Comparison of ENCODE assay signal across 21 cellular contexts in genomic region chr1:50940291-50940690, GRCh38. TPM values are rescaled to one million over a fixed set of nuclear protein-coding genes. Genes with fewer than 3 reads are reported as not detected.
DNase-seq lines count a peak whose midpoint lies in the region; FAIRE-seq and TF ChIP-seq lines count a peak whose summit lies in the region.
"Had no signal": no experiment of that assay in that cellular context is flagged by ENCODE, and none has a peak within 500 bp of the region (broad histone marks: within the 10 kb centered on the region; RNA-seq: fewer than 3 reads in every experiment).

No MANE protein-coding gene starts in this region.

- dilution Hi-C loops in keratinocyte (cut with MboI; ENCODE audit: extremely low pct_ligation_motif_present, low sequenced_read_pairs) = no loop called here

- H3K27ac ChIP-seq in keratinocyte (ENCODE audit: control insufficient read depth, insufficient read depth, low read length) = no peak overlapping the region
- H3K27ac ChIP-seq: BLaER1, C4-2B had no signal

- CTCF ChIA-PET in activated CD4-positive, alpha-beta T cell treated with anti-CD3 and anti-CD28 coated beads, Interleukin-2, amount 10 ng/mL, durations not matched to agents 7 days and 5 days (lab: Charles Lee) = no interaction called here

- H3K27me3 Mint-ChIP-seq in activated CD4-positive, alpha-beta T cell treated with anti-CD3 and anti-CD28 coated beads, Interleukin-2, amount 10 ng/mL, durations not matched to agents 7 days and 5 days = no peaks in the 10 kb centered on the region
- H3K27me3 Mint-ChIP-seq in CD14-positive monocyte (ENCODE audit: low read depth in 3 of 3) = no peaks in the 10 kb centered on the region
- H3K27me3 Mint-ChIP-seq: B cell; CD4-positive, alpha-beta T cell; CD8-positive, alpha-beta memory T cell had no signal

- H4K20me1 ChIP-seq in keratinocyte (ENCODE audit: control insufficient read depth, extremely low read depth, insufficient read depth, low read length) = no peaks in the 10 kb centered on the region

- TF ChIP-seq CTCF in bronchial epithelial cell (IDR thresholded peaks at IDR 0.05; ENCODE audit: insufficient read depth, low read length, severe bottlenecking) = no peak
- no peak for TF ChIP-seq CTCF in keratinocyte (optimal IDR thresholded peaks at IDR 0.05 in 1 of 3, IDR thresholded peaks at IDR 0.05 in 1 of 3, conservative IDR thresholded peaks at IDR 0.05 in 1 of 3; ENCODE audit: extremely low read depth in 1 of 3, insufficient read depth in 2 of 3, low read length in 3 of 3)
- no peak for TF ChIP-seq CTCF in CD14-positive monocyte (IDR thresholded peaks at IDR 0.05)

- no peaks in the 10 kb centered on the region for H3K27me3 ChIP-seq in bronchial epithelial cell (ENCODE audit: control insufficient read depth, insufficient read depth, low read length)
- H3K27me3 ChIP-seq in keratinocyte (ENCODE audit: control insufficient read depth, extremely low read depth, insufficient read depth, low read length) = no peaks in the 10 kb centered on the region
- H3K27me3 ChIP-seq: BLaER1 had no signal

- H3K9me1 ChIP-seq in keratinocyte (ENCODE audit: control insufficient read depth, extremely low read depth, insufficient read depth, low read length) = peaks cover 2% of the 10 kb centered on the region

- no peak overlapping the region for H2AFZ ChIP-seq in keratinocyte (ENCODE audit: control insufficient read depth, low read length)

- H3K36me3 Mint-ChIP-seq in activated CD4-positive, alpha-beta T cell treated with anti-CD3 and anti-CD28 coated beads, Interleukin-2, amount 10 ng/mL, durations not matched to agents 7 days and 5 days (ENCODE audit: low read depth) = peaks cover 5% of the 10 kb centered on the region
- peaks cover 3 to 14% of the 10 kb centered on the region in 2 donors for H3K36me3 Mint-ChIP-seq in CD14-positive monocyte

- POLR2A ChIA-PET in activated CD4-positive, alpha-beta T cell treated with anti-CD3 and anti-CD28 coated beads, Interleukin-2, amount 10 ng/mL, durations not matched to agents 7 days and 5 days (lab: Charles Lee) = no interaction called here

- H3K9me3 ChIP-seq in keratinocyte (ENCODE audit: control insufficient read depth, low read depth, low read length) = no peaks in the 10 kb centered on the region
- H3K9me3 ChIP-seq: BLaER1 had no signal

- DNase-seq in NCI-H2171 treated with DMSO at 0.1 percent for 48 hours (lab: John Stamatoyannopoulos, UW) (peak; percentile 60), NCI-H2171 (lab: John Stamatoyannopoulos, UW) (no peak), NCI-H1105 (lab: John Stamatoyannopoulos, UW) (peak; percentile 6), bronchial epithelial cell (ENCODE audit: low read depth) (peak; percentile 52), keratinocyte (ENCODE audit: low read depth, low spot score) (no peak), CD14-positive monocyte (ENCODE audit: low spot score) (no peak)
- no peak for DNase-seq in activated CD4-positive, alpha-beta T cell treated with anti-CD3 and anti-CD28 coated beads, Interleukin-2, amount 10 ng/mL, durations not matched to agents 7 days and 5 days
- DNase-seq: CD4-positive, alpha-beta T cell; CD8-positive, alpha-beta memory T cell; DMS153; DND-41; H7; HCEC 1CT had no signal

- H3K4me1 ChIP-seq in keratinocyte (ENCODE audit: control insufficient read depth, extremely low read depth, insufficient read depth, low read length) = peaks cover 6% of the 10 kb centered on the region
- H3K4me1 ChIP-seq: BLaER1 had no signal

- H3K4me1 Mint-ChIP-seq in activated CD4-positive, alpha-beta T cell treated with anti-CD3 and anti-CD28 coated beads, Interleukin-2, amount 10 ng/mL, durations not matched to agents 7 days and 5 days = peaks cover 10% of the 10 kb centered on the region
- H3K4me1 Mint-ChIP-seq in CD14-positive monocyte = peaks cover 3% of the 10 kb centered on the region

- H3K4me3 ChIP-seq in bronchial epithelial cell (ENCODE audit: low read depth, low read length) (no peak overlapping the region), keratinocyte (ENCODE audit: control insufficient read depth in 2 of 3, extremely low read depth in 1 of 3, insufficient read depth in 2 of 3, low read depth in 1 of 3, low read length in 3 of 3) (no peak overlapping the region)
- H3K4me3 ChIP-seq: BLaER1 had no signal

- no peaks in the 10 kb centered on the region for H3K9me3 Mint-ChIP-seq in activated CD4-positive, alpha-beta T cell treated with anti-CD3 and anti-CD28 coated beads, Interleukin-2, amount 10 ng/mL, durations not matched to agents 7 days and 5 days
- H3K9me3 Mint-ChIP-seq in CD14-positive monocyte = peaks cover 0 to 3% (median 0%) of the 10 kb centered on the region in 7 donors
- H3K9me3 Mint-ChIP-seq: CD4-positive, alpha-beta T cell; CD8-positive, alpha-beta memory T cell had no signal

- no peak overlapping the region for H3K27ac Mint-ChIP-seq in activated CD4-positive, alpha-beta T cell treated with anti-CD3 and anti-CD28 coated beads, Interleukin-2, amount 10 ng/mL, durations not matched to agents 7 days and 5 days
- H3K27ac Mint-ChIP-seq in CD14-positive monocyte = no peak overlapping the region
- H3K27ac Mint-ChIP-seq: B cell; CD4-positive, alpha-beta T cell; CD8-positive, alpha-beta memory T cell had no signal

- H3K36me3 ChIP-seq in bronchial epithelial cell (ENCODE audit: control insufficient read depth, insufficient read depth, low read length) = no peaks in the 10 kb centered on the region
- H3K36me3 ChIP-seq in keratinocyte (ENCODE audit: control insufficient read depth in 2 of 2, extremely low read depth in 1 of 2, insufficient read depth in 2 of 2, low read length in 2 of 2) = peaks cover 0 to 3% of the 10 kb centered on the region in 2 experiments

- peak overlapping the region; percentile 17 for H3K4me2 ChIP-seq in keratinocyte (ENCODE audit: control insufficient read depth, extremely low read depth, insufficient read depth, low read depth, low read length)
- H3K4me2 ChIP-seq: BLaER1 had no signal

- no peak overlapping the region for H3K4me3 Mint-ChIP-seq in activated CD4-positive, alpha-beta T cell treated with anti-CD3 and anti-CD28 coated beads, Interleukin-2, amount 10 ng/mL, durations not matched to agents 7 days and 5 days
- H3K4me3 Mint-ChIP-seq in CD14-positive monocyte = no peak overlapping the region
- H3K4me3 Mint-ChIP-seq: B cell; CD4-positive, alpha-beta T cell; CD8-positive, alpha-beta memory T cell had no signal

- H3K9ac ChIP-seq in keratinocyte (ENCODE audit: control insufficient read depth, extremely low read depth, insufficient read depth, low read length) = no peak overlapping the region
- H3K9ac ChIP-seq: BLaER1 had no signal

- intact Hi-C loops in CD14-positive monocyte (cut with micrococcal nuclease) = no loop called here

- peaks cover 76% of the 10 kb centered on the region for H3K79me2 ChIP-seq in keratinocyte (ENCODE audit: control insufficient read depth, insufficient read depth, low read length)

- FAIRE-seq in bronchial epithelial cell (lab: Jason Lieb, UNC) (no peak), keratinocyte (lab: Jason Lieb, UNC) (peak; percentile 61)
- FAIRE-seq: A204.1, D721Med, G401.6, GM12892, H1 had no signal

RNA-seq across cellular contexts. Expression of gene FAF1, which starts 19.8 kb away (rescaled TPM):
- total RNA-seq in bronchial epithelial cell = 44.5 and 52.7 TPM in 2 replicates
- polyA plus RNA-seq in keratinocyte = 18.6 to 33.1 TPM (median 21.1 TPM) in 3 replicates
- 45.0 TPM for polyA plus RNA-seq in keratinocyte (2011; ENCODE audit: low read depth)
- 23.1 and 33.9 TPM in 2 replicates for polyA plus RNA-seq in keratinocyte (2011; cell fraction: cytosol; rRNA removed)
- polyA plus RNA-seq in keratinocyte (2011; cell fraction: nucleus; rRNA removed) = 16.0 and 18.3 TPM in 2 replicates
- 37.6 and 45.9 TPM in 2 replicates for polyA plus RNA-seq in keratinocyte (2012; ENCODE audit: low replicate concordance)
- 5.6 to 62.2 TPM (median 23.3 TPM) in 3 replicates for polyA minus RNA-seq in keratinocyte
- 12.7 TPM for polyA minus RNA-seq in keratinocyte (2011; cell fraction: cytosol; rRNA and poly(A)+ RNA removed)
- polyA minus RNA-seq in keratinocyte (2011; cell fraction: nucleus; rRNA and poly(A)+ RNA removed) = 16.0 and 44.8 TPM in 2 replicates
- 10 to 100 TPM; 84.6 to 88.2 TPM for total RNA-seq in activated CD4-positive, alpha-beta T cell treated with anti-CD3 and anti-CD28 coated beads, Interleukin-2, amount 10 ng/mL, durations not matched to agents 7 days and 5 days
- 10 to 100 TPM; 16.9 to 29.6 TPM for polyA plus RNA-seq in CD14-positive monocyte

RNA-seq across cellular contexts. Expression of gene CDKN2C, which starts 29.8 kb away (rescaled TPM):
- 0.79 and 1.0 TPM in 2 replicates for total RNA-seq in bronchial epithelial cell
- 0.31 to 1.9 TPM (median 1.3 TPM) in 3 replicates for polyA plus RNA-seq in keratinocyte
- polyA plus RNA-seq in keratinocyte (2011; ENCODE audit: low read depth) = 0.22 TPM
- 0.39 and 0.49 TPM in 2 replicates for polyA plus RNA-seq in keratinocyte (2011; cell fraction: cytosol; rRNA removed)
- polyA plus RNA-seq in keratinocyte (2011; cell fraction: nucleus; rRNA removed) = 0.24 and 0.32 TPM in 2 replicates
- 0.56 and 1.7 TPM in 2 replicates for polyA plus RNA-seq in keratinocyte (2012; ENCODE audit: low replicate concordance)
- 0.49 to 1.2 TPM in 2 of 3 replicates, not detected in the other for polyA minus RNA-seq in keratinocyte
- polyA minus RNA-seq in keratinocyte (2011; cell fraction: cytosol; rRNA and poly(A)+ RNA removed) = 2.1 TPM
- polyA minus RNA-seq in keratinocyte (2011; cell fraction: nucleus; rRNA and poly(A)+ RNA removed) = 0.31 and 0.32 TPM in 2 replicates
- 10 to 100 TPM; 80.0 to 82.3 TPM for total RNA-seq in activated CD4-positive, alpha-beta T cell treated with anti-CD3 and anti-CD28 coated beads, Interleukin-2, amount 10 ng/mL, durations not matched to agents 7 days and 5 days
- 1 to 10 TPM; 5.3 to 7.4 TPM for polyA plus RNA-seq in CD14-positive monocyte
- total RNA-seq: H1 had no signal
- polyA plus RNA-seq: H1 had no signal

Comparison
In these comparisons a context has a peak if more than half of its experiments do, and no peak if none do; other contexts are left out.
1. DNase-seq: peak in NCI-H2171 treated with DMSO at 0.1 percent for 48 hours (single experiment), NCI-H1105 (single experiment) and bronchial epithelial cell (single experiment); none in NCI-H2171 (single experiment), keratinocyte (single experiment), activated CD4-positive, alpha-beta T cell treated with anti-CD3 and anti-CD28 coated beads, Interleukin-2, amount 10 ng/mL, durations not matched to agents 7 days and 5 days (single experiment) and CD14-positive monocyte (single experiment).
2. RNA of gene CDKN2C, which starts 29.8 kb away (total RNA-seq): 80.0 to 82.3 TPM in activated CD4-positive, alpha-beta T cell treated with anti-CD3 and anti-CD28 coated beads, Interleukin-2, amount 10 ng/mL, durations not matched to agents 7 days and 5 days; 0.79 to 1.0 TPM in bronchial epithelial cell; every median in the first group is over 10 times any median in the second.